1 cellular context compared by ENCODE assay signal in genomic region chr11:119066481-119066880, GRCh38.
TF ChIP-seq lines count a peak whose summit lies in the region.

No MANE protein-coding gene starts in this region.

TF ChIP-seq in endothelial cell of umbilical vein, 7 proteins besides CTCF, POLR2A, EP300 and RAD21 (continued from another document):
- TF ChIP-seq MAX (IDR thresholded peaks at IDR 0.05; ENCODE audit: insufficient read depth, insufficient read length) (no peak), POLR2AphosphoS5 (IDR thresholded peaks at IDR 0.05; ENCODE audit: insufficient read depth, low read depth, low read length) (no peak), GATA2 (IDR thresholded peaks at IDR 0.05; ENCODE audit: insufficient read depth, insufficient read length, low read depth, low read length) (no peak), EZH2 (IDR thresholded peaks at IDR 0.05; ENCODE audit: borderline replicate concordance, low read depth, low read length, severe bottlenecking) (no peak), JUN (IDR thresholded peaks at IDR 0.05; ENCODE audit: borderline replicate concordance, insufficient read depth, insufficient read length, low read depth) (no peak), FOS (IDR thresholded peaks at IDR 0.05; ENCODE audit: borderline replicate concordance, insufficient read depth, low read length) (no peak)
